In the genomic region with DNA sequence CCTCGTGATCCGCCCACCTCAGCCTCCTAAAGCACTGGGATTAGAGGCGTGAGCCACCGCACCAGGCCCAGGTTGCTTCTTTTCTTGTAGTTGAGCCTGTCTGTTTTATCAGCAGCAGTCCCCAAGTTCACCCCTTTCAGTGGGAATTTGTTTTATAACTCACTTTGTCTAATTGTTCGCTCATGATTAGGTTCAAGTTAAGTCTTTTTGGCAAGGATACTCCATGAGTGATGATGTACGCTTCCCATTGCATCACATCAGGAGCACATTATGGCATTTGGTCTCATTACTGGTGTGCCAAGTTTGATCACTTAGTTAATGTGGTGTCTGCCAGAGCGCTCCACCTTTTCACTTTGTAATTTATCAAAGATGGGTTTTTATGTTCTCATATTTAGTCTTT, we compare ENCODE assay signal across 1 cellular context.
TF ChIP-seq lines count a peak whose summit lies in the region.

No MANE protein-coding gene starts in this region.

TF ChIP-seq in GM12878, 131 proteins besides CTCF, POLR2A, EP300 and RAD21 (continued from another document):
- TF ChIP-seq, protein P1, sequence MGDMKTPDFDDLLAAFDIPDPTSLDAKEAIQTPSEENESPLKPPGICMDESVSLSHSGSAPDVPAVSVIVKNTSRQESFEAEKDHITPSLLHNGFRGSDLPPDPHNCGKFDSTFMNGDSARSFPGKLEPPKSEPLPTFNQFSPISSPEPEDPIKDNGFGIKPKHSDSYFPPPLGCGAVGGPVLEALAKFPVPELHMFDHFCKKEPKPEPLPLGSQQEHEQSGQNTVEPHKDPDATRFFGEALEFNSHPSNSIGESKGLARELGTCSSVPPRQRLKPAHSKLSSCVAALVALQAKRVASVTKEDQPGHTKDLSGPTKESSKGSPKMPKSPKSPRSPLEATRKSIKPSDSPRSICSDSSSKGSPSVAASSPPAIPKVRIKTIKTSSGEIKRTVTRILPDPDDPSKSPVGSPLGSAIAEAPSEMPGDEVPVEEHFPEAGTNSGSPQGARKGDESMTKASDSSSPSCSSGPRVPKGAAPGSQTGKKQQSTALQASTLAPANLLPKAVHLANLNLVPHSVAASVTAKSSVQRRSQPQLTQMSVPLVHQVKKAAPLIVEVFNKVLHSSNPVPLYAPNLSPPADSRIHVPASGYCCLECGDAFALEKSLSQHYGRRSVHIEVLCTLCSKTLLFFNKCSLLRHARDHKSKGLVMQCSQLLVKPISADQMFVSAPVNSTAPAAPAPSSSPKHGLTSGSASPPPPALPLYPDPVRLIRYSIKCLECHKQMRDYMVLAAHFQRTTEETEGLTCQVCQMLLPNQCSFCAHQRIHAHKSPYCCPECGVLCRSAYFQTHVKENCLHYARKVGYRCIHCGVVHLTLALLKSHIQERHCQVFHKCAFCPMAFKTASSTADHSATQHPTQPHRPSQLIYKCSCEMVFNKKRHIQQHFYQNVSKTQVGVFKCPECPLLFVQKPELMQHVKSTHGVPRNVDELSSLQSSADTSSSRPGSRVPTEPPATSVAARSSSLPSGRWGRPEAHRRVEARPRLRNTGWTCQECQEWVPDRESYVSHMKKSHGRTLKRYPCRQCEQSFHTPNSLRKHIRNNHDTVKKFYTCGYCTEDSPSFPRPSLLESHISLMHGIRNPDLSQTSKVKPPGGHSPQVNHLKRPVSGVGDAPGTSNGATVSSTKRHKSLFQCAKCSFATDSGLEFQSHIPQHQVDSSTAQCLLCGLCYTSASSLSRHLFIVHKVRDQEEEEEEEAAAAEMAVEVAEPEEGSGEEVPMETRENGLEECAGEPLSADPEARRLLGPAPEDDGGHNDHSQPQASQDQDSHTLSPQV (IDR thresholded peaks at IDR 0.05), result no peak
- no peak for TF ChIP-seq NFXL1 (IDR thresholded peaks at IDR 0.05; ENCODE audit: borderline replicate concordance)
- no peak for TF ChIP-seq SIX5 (IDR thresholded peaks at IDR 0.05; ENCODE audit: low read depth, low read length, severe bottlenecking)
- TF ChIP-seq, protein P2, sequence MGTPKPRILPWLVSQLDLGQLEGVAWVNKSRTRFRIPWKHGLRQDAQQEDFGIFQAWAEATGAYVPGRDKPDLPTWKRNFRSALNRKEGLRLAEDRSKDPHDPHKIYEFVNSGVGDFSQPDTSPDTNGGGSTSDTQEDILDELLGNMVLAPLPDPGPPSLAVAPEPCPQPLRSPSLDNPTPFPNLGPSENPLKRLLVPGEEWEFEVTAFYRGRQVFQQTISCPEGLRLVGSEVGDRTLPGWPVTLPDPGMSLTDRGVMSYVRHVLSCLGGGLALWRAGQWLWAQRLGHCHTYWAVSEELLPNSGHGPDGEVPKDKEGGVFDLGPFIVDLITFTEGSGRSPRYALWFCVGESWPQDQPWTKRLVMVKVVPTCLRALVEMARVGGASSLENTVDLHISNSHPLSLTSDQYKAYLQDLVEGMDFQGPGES (IDR thresholded peaks at IDR 0.05), result no peak
